Comparison of ENCODE assay signal across 8 cellular contexts in genomic region chr7:132882714-132883428, GRCh38.
DNase-seq lines count a peak whose midpoint lies in the region; ATAC-seq lines count a peak whose summit lies in the region.

No MANE protein-coding gene starts in this region.

- H3K4me3 Mint-ChIP-seq in activated T-cell treated with anti-CD3 and anti-CD28 coated beads, Interleukin-2, amount 50 U/mL, for 72 hours = peak overlapping the region; percentile 23

- peaks cover 39% of the 10 kb centered on the region for H3K4me1 Mint-ChIP-seq in activated T-cell treated with anti-CD3 and anti-CD28 coated beads, Interleukin-2, amount 50 U/mL, for 72 hours (ENCODE audit: low read depth)

- intact Hi-C loops in left cardiac atrium (cut with DNase I) = no loop called here

- H3K27me3 Mint-ChIP-seq in activated T-cell treated with anti-CD3 and anti-CD28 coated beads, Interleukin-2, amount 50 U/mL, for 72 hours (ENCODE audit: low read depth) = no peaks in the 10 kb centered on the region

- ATAC-seq in HG03060 (IDR thresholded peaks at IDR 0.05; ENCODE audit: low read depth, unreplicated experiment) (peak; percentile 54), left cardiac atrium (no peak)
- ATAC-seq in activated T-cell treated with anti-CD3 and anti-CD28 coated beads, Interleukin-2, amount 50 U/mL, for 72 hours (replicated peaks in 1 of 2) = peak; percentile 94 to 97

- no peaks in the 10 kb centered on the region for H3K9me3 Mint-ChIP-seq in activated T-cell treated with anti-CD3 and anti-CD28 coated beads, Interleukin-2, amount 50 U/mL, for 72 hours

- H3K27ac Mint-ChIP-seq in activated T-cell treated with anti-CD3 and anti-CD28 coated beads, Interleukin-2, amount 50 U/mL, for 72 hours = no peak overlapping the region

- DNase-seq in DMS 273 (lab: John Stamatoyannopoulos, UW; ENCODE audit: unreplicated experiment) (peak; percentile 45), DMS 273 treated with DMSO at 0.1 percent for 48 hours (lab: John Stamatoyannopoulos, UW) (no peak), left cardiac atrium (no peak), glomerular visceral epithelial cell (ENCODE audit: extremely low spot score) (no peak), anterior cingulate cortex (lab: John Stamatoyannopoulos, UW) (no peak)
- DNase-seq in activated T-cell treated with anti-CD3 and anti-CD28 coated beads, Interleukin-2, amount 50 U/mL, for 72 hours = peak; percentile 39 to 54
- DNase-seq in stimulated activated CD8-positive, alpha-beta memory T cell treated with anti-CD3 and anti-CD28 coated beads, Interleukin-4, amount 100 ng/mL, for 48 hours = peak; percentile 44

- H3K36me3 Mint-ChIP-seq in activated T-cell treated with anti-CD3 and anti-CD28 coated beads, Interleukin-2, amount 50 U/mL, for 72 hours (ENCODE audit: insufficient read depth in 2 of 2) = peaks cover 2 to 8% of the 10 kb centered on the region in 2 donors

Comparison
In these comparisons a context has a peak if more than half of its experiments do, and no peak if none do; other contexts are left out.
1. DNase-seq: peak in DMS 273 (single experiment), activated T-cell treated with anti-CD3 and anti-CD28 coated beads, Interleukin-2, amount 50 U/mL, for 72 hours (2 of 2) and stimulated activated CD8-positive, alpha-beta memory T cell treated with anti-CD3 and anti-CD28 coated beads, Interleukin-4, amount 100 ng/mL, for 48 hours (single experiment); none in DMS 273 treated with DMSO at 0.1 percent for 48 hours (single experiment), left cardiac atrium (single experiment), glomerular visceral epithelial cell (single experiment) and anterior cingulate cortex (0 of 58).
2. ATAC-seq: peak in HG03060 (single experiment) and activated T-cell treated with anti-CD3 and anti-CD28 coated beads, Interleukin-2, amount 50 U/mL, for 72 hours (2 of 2); none in left cardiac atrium (0 of 2).